ENCODE assay signal across 3 cellular contexts in the genomic region with DNA sequence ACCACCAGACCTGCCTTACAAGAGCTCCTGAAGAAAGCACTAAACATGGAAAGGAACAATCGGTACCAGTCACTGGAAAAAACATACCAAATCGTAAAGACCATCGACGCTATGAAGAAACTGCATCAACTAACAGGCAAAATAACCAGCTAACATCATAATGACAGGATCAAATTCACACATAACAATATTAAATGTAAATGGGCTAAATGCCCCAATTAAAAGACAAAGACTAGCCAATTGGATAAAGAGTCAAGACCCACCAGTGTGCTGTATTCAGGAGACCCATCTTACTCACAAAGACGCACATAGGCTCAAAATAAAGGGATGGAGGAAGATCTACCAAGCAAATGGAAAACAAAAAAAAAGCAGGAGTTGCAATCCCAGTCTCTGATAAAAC. TPM values are rescaled to one million over a fixed set of nuclear protein-coding genes. Genes with fewer than 3 reads are reported as not detected.
"Had no signal": no experiment of that assay in that cellular context is flagged by ENCODE, and none has a peak within 500 bp of the region (broad histone marks: within the 10 kb centered on the region; RNA-seq: fewer than 3 reads in every experiment).

No MANE protein-coding gene starts in this region.

RNA-seq across cellular contexts. Expression of a gene that starts 36.9 kb away (rescaled TPM):
- total RNA-seq: activated naive CD4-positive, alpha-beta T cell treated with anti-CD3 and anti-CD28 coated beads for 36 hours; activated naive CD4-positive, alpha-beta T cell treated with anti-CD3 and anti-CD28 coated beads, Interleukin-2, amount 50 U/mL, for 72 hours; ascending aorta had no signal
